ENCODE assay signal across 8 cellular contexts in the genomic region with DNA sequence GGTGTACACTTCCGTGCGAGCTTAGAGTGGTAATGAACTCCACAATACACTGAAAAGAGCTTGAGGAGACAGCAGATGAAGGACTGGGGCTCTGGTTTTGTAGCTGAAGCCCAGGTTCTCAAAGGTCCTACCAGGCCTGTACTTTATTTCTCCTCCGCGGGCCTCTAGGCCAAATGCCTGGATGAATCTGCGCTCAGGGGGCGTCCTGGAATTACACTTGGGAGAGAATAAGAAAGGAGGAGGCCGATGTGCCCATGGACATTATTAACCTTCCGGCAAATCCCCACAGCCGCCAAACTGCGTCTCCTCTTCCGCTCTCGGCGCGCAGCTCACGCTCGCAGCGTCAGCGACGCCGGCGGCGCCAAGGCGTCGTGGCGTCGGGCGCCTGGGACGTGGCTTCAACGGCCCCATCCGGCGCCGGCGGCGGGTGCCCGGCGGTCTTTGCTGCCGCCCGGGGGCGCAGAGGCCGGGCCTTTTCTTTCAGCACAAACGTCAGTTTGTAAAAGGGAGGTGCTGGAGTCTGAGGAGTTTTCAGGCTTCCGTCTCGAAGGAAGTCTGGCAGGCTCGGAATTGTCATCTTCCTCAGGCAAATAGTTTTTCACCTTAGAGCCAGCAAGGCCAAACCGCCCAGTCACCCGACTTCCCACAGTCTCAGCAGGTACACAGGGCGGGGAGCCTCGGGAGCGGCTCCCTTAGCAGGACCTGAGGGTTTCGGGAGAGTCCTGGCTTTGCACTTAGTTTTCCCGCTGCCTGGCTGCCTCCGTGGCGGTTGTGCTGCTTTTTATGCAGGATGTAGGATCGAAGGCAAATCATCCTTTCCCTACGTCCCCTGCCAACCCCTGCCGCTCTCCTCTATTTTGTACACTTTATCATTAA. TPM values are rescaled to one million over a fixed set of nuclear protein-coding genes. Genes with fewer than 3 reads are reported as not detected.
DNase-seq lines count a peak whose midpoint lies in the region; TF ChIP-seq lines count a peak whose summit lies in the region.

A gene (plus strand): TSS at position 401 of the 876 bp plus-strand sequence. CDS start 5,503 bp downstream, outside the sequence.

- peak; percentile 57 for TF ChIP-seq CTCF in MM.1S (IDR thresholded peaks at IDR 0.05; ENCODE audit: low read length)

- no peaks in the 10 kb centered on the region for H3K9me3 ChIP-seq in MM.1S (replicated peaks; ENCODE audit: insufficient read depth, low read length)
- H3K9me3 ChIP-seq in SJCRH30 (replicated peaks) = no peaks in the 10 kb centered on the region

- H3K36me3 ChIP-seq in MM.1S (replicated peaks; ENCODE audit: insufficient read depth, low read length) (no peaks in the 10 kb centered on the region), SJCRH30 (no peaks in the 10 kb centered on the region)

- H3K9ac ChIP-seq in MM.1S (ENCODE audit: low read length) = peak within 1 kb of the TSS; percentile 81

- H3K4me3 ChIP-seq in MM.1S (ENCODE audit: low read length) (peak within 1 kb of the TSS; percentile 75), SJCRH30 (peak within 1 kb of the TSS; percentile 69)

- H3K4me1 ChIP-seq in MM.1S (ENCODE audit: low read length) (no peaks in the 10 kb centered on the region), SJCRH30 (peaks cover 3% of the 10 kb centered on the region; the same call in 1 of the 2 replicates)

- DNase-seq in GM03348 (ENCODE audit: low spot score) (peak; percentile 96), HCEC 1CT (peak; percentile 90), MM.1S (peak; percentile 91), SJCRH30 (peak; percentile 82 to 91), germinal center (ENCODE audit: low spot score) (peak; percentile 81), non-pigmented ciliary epithelial cell (ENCODE audit: low read depth) (peak; percentile 36), superior temporal gyrus (ENCODE audit: extremely low spot score) (peak; percentile 90)
- DNase-seq in activated naive CD4-positive, alpha-beta T cell treated with Interleukin-2 at 50 U/mL for 16 hours = peak; percentile 85

- no peaks in the 10 kb centered on the region for H4K20me1 ChIP-seq in MM.1S (ENCODE audit: insufficient read depth, low read length)

- peak within 1 kb of the TSS; percentile 74 for H2AFZ ChIP-seq in MM.1S (ENCODE audit: low read length)

- H3K27me3 ChIP-seq in MM.1S (replicated peaks; ENCODE audit: insufficient read depth, low read length) (no peaks in the 10 kb centered on the region), SJCRH30 (no peaks in the 10 kb centered on the region)

- H3K9me2 ChIP-seq in MM.1S (replicated peaks; ENCODE audit: insufficient read depth, low read length) = no peaks in the 10 kb centered on the region

- peaks cover 5% of the 10 kb centered on the region; the same call in 1 of the 2 replicates for H3K79me2 ChIP-seq in MM.1S (ENCODE audit: low read length)

- H3F3A ChIP-seq in MM.1S (ENCODE audit: insufficient read depth, low read length) = peaks cover 9% of the 10 kb centered on the region

- peak within 1 kb of the TSS; percentile 87 for H3K4me2 ChIP-seq in MM.1S (ENCODE audit: low read depth, low read length)

- H3K27ac ChIP-seq in MM.1S (ENCODE audit: low read length) (peak within 1 kb of the TSS; percentile 82), SJCRH30 (peak within 1 kb of the TSS; percentile 73)

RNA-seq across cellular contexts. Expression of the gene that starts here (rescaled TPM):
- total RNA-seq in SJCRH30 (2014; rRNA removed; shearing (Covaris generic)) = 9.7 and 12.0 TPM in 2 replicates

Comparison
In these comparisons a context has a peak if more than half of its experiments do, and no peak if none do; other contexts are left out.
1. Peak in every context shown above with its lines: DNase-seq, H3K4me3 ChIP-seq and H3K27ac ChIP-seq.
2. DNase-seq: peak in every context shown above with its lines; median percentile 96 in GM03348; 91 in MM.1S; 90 in HCEC 1CT; 90 in superior temporal gyrus; 86 in SJCRH30; 85 in activated naive CD4-positive, alpha-beta T cell treated with Interleukin-2 at 50 U/mL for 16 hours; 81 in germinal center; 36 in non-pigmented ciliary epithelial cell.